20 cellular contexts compared by ENCODE assay signal in genomic region chr6:96909826-96910225, GRCh38. TPM values are rescaled to one million over a fixed set of nuclear protein-coding genes. Genes with fewer than 3 reads are reported as not detected.
A peak's percentile ranks its signal among the peaks of the same experiment; 100 is the strongest.
DNase-seq lines count a peak whose midpoint lies in the region; ATAC-seq and TF ChIP-seq lines count a peak whose summit lies in the region.
"Had no signal": no experiment of that assay in that cellular context is flagged by ENCODE, and none has a peak within 500 bp of the region (broad histone marks: within the 10 kb centered on the region; RNA-seq: fewer than 3 reads in every experiment).

No MANE protein-coding gene starts in this region.

- H3K36me3 ChIP-seq in transverse colon: no peaks in the 10 kb centered on the region
- H3K36me3 ChIP-seq: HAP-1 had no signal

- ATAC-seq in left colon (peak; percentile 96), HG02938 (IDR thresholded peaks at IDR 0.05; ENCODE audit: unreplicated experiment) (no peak), GM19397 (IDR thresholded peaks at IDR 0.05; ENCODE audit: unreplicated experiment) (no peak)
- ATAC-seq: A549, GM12878 had no signal

- H3K27me3 ChIP-seq in transverse colon: no peaks in the 10 kb centered on the region

- H3K4me3 ChIP-seq in transverse colon: no peak overlapping the region
- H3K4me3 ChIP-seq: A549, GM12878, GM23248, HAP-1 had no signal

- H3K9me3 ChIP-seq in transverse colon: no peaks in the 10 kb centered on the region
- H3K9me3 ChIP-seq: A549, HAP-1 had no signal

- intact Hi-C loops in left colon (cut with DNase I, micrococcal nuclease) (no loop called here), transverse colon (cut with DNase I; ENCODE audit: low total_unique reads) (no loop called here)

- no peak for TF ChIP-seq CTCF in transverse colon (IDR thresholded peaks at IDR 0.05)

- no peak for TF ChIP-seq EP300 in transverse colon (IDR thresholded peaks at IDR 0.05; ENCODE audit: low read depth)

- DNase-seq in DMS 273 (lab: John Stamatoyannopoulos, UW; ENCODE audit: unreplicated experiment) (peak; percentile 29), DMS 273 treated with DMSO at 0.1 percent for 48 hours (lab: John Stamatoyannopoulos, UW) (no peak), RPMI8226 (peak; percentile 22), left colon (peak; percentile 40 to 52), transverse colon (peak; percentile 34)
- DNase-seq: AML-193; CD4-positive, alpha-beta T cell; DMS53; DND-41; EL; GM23248 had no signal

- in situ Hi-C loops in transverse colon (cut with MboI; ENCODE audit: low pct_ligation_motif_present in 1 of 4, low pct_unique_long_range_greater_than_20kb in 1 of 4, low sequenced_read_pairs in 3 of 4): loop anchor here in 2 of 4 donors (10.0 kb wide), 1 partner anchor 145 kb away; no protein-coding TSS in a partner anchor

- no peak for TF ChIP-seq POLR2A in transverse colon (IDR thresholded peaks at IDR 0.05)

- H3K27ac ChIP-seq in transverse colon: no peak overlapping the region
- H3K27ac ChIP-seq: 22Rv1, A549, C4-2B, GM23248, HL-60 had no signal

- peaks cover 0 to 6% (median 0%) of the 10 kb centered on the region in 4 donors for H3K4me1 ChIP-seq in transverse colon
- H3K4me1 ChIP-seq: A549, HAP-1 had no signal

- WGBS in transverse colon (ENCODE audit: low coverage in 1 of 2), 2 donors: 40 to 49% methylated on average over 1 to 2 of the region's 2 CpGs

RNA-seq across cellular contexts. Expression of gene NDUFAF4, which starts 12.1 kb away (rescaled TPM):
- 10 to 100 TPM; 41.3 to 43.3 TPM for total RNA-seq in left colon
- total RNA-seq in transverse colon: 10 to 100 TPM in 3 of 4 donors, 1 to 10 TPM in 1; 9.4 to 26.5 (median 20.9) TPM

RNA-seq across cellular contexts. Expression of gene KLHL32, which starts 14.7 kb away (rescaled TPM):
- 1 to 10 TPM; 2.7 to 3.0 TPM for total RNA-seq in left colon
- total RNA-seq in transverse colon: 1 to 10 TPM in 2 of 4 donors, not detected in 2; 1.4 to 1.9 TPM
- total RNA-seq: G401, GM23248 had no signal
